25 cellular contexts compared by ENCODE assay signal in the genomic region with DNA sequence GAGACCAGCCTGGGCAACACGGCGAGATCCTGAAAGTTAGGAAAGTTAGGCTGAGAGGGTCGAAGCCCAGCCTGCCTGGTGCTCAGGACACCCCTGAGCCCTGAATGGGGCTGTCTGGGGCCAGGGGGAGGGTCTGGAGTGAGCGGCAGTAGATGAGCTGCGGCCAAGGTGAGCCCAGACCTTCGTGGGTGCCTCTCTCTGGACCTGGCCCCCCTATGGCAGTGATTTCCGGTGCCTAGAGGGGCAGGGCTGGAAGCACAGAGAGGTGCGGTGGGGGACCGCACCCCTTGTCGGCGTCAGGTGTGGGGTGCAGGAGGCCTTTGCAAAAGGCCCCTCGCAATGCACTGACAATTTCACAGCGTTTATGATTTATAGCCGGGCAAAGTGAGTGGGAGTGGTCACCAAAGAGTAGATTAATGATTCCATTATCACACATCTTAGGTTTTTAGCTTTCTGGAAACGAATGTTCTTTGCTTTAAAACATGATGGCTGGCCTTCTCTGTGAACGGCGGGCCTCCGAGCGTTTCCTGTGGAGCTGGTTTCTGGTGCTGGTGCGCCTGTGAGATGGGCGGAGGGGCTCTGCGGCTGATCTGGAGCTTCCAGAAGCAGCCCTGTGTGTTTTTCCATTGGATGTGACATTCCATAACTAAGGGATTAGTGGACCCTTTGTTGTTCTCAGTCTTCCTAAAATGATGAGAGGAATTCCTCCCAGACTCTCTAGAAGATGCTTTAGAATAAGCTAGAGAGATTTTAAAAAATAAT.
"Had no signal": no experiment of that assay in that cellular context is flagged by ENCODE, and none has a peak within 500 bp of the region (broad histone marks: within the 10 kb centered on the region; RNA-seq: fewer than 3 reads in every experiment).

No MANE protein-coding gene starts in this region.

- H3K9me3 Mint-ChIP-seq: activated naive CD4-positive, alpha-beta T cell treated with anti-CD3 and anti-CD28 coated beads, Interleukin-2, amount 50 U/mL, for 72 hours; activated T-helper 2 cell treated with anti-CD3 and anti-CD28 coated beads, Interferon-gamma antibody, Interleukin-2, Interleukin-4, amounts not matched to agents 10 μg/mL and 5 μg/mL and 100 μg/mL, durations not matched to agents 14 hours and 24 hours and 36 hours; central memory CD8-positive, alpha-beta T cell; dendritic cell treated with granulocyte-macrophage colony-stimulating factor and Interleukin-4, amounts not matched to agents 40 ng/mL and 50 ng/mL, for 4 days; mesothelial cell of epicardium; naive B cell had no signal

- FAIRE-seq: bronchial epithelial cell, small intestine, urothelium cell line had no signal

- H3K27me3 ChIP-seq: esophagus squamous epithelium, ovary, sigmoid colon, suprapubic skin, transverse colon had no signal

- H3K4me3 ChIP-seq: esophagus squamous epithelium, left ventricle myocardium inferior, ovary, sigmoid colon, suprapubic skin, transverse colon had no signal

- H3K4me3 Mint-ChIP-seq: activated CD8-positive, alpha-beta memory T cell treated with anti-CD3 and anti-CD28 coated beads, Interleukin-2, amount 10 ng/mL, durations not matched to agents 7 days and 5 days; activated CD8-positive, alpha-beta T cell treated with anti-CD3 and anti-CD28 coated beads, Interleukin-2, amount 10 ng/mL, durations not matched to agents 7 days and 5 days; central memory CD8-positive, alpha-beta T cell; dendritic cell treated with granulocyte-macrophage colony-stimulating factor and Interleukin-4, amounts not matched to agents 40 ng/mL and 50 ng/mL, for 4 days; mesothelial cell of epicardium; naive B cell had no signal

- H3K36me3 Mint-ChIP-seq: activated naive CD4-positive, alpha-beta T cell treated with anti-CD3 and anti-CD28 coated beads, Interleukin-2, amount 50 U/mL, for 72 hours; mesothelial cell of epicardium; naive B cell had no signal

- H3K27ac ChIP-seq: esophagus squamous epithelium, ovary, sigmoid colon, suprapubic skin, transverse colon had no signal

- H3K36me3 ChIP-seq: esophagus squamous epithelium, left ventricle myocardium inferior, ovary, sigmoid colon, suprapubic skin, transverse colon had no signal

- H3K27me3 Mint-ChIP-seq: central memory CD8-positive, alpha-beta T cell; naive B cell; progenitor cell of endocrine pancreas had no signal

- H3K27ac Mint-ChIP-seq: activated CD8-positive, alpha-beta memory T cell treated with anti-CD3 and anti-CD28 coated beads, Interleukin-2, amount 10 ng/mL, durations not matched to agents 7 days and 5 days; activated CD8-positive, alpha-beta T cell treated with anti-CD3 and anti-CD28 coated beads, Interleukin-2, amount 10 ng/mL, durations not matched to agents 7 days and 5 days; activated T-helper 2 cell treated with anti-CD3 and anti-CD28 coated beads, Interferon-gamma antibody, Interleukin-2, Interleukin-4, amounts not matched to agents 10 μg/mL and 5 μg/mL and 100 μg/mL, durations not matched to agents 14 hours and 24 hours and 36 hours; dendritic cell treated with granulocyte-macrophage colony-stimulating factor and Interleukin-4, amounts not matched to agents 40 ng/mL and 50 ng/mL, for 4 days; mesothelial cell of epicardium; progenitor cell of endocrine pancreas had no signal

- DNase-seq: activated CD4-positive, CD25-positive, alpha-beta regulatory T cell treated with anti-CD3 and anti-CD28 coated beads, Interleukin-2, amount 50 U/mL, for 72 hours; activated CD8-positive, alpha-beta memory T cell treated with anti-CD3 and anti-CD28 coated beads, Interleukin-2, amount 10 ng/mL, durations not matched to agents 7 days and 5 days; activated CD8-positive, alpha-beta T cell treated with anti-CD3 and anti-CD28 coated beads, Interleukin-2, amount 10 ng/mL, durations not matched to agents 7 days and 5 days; activated T-cell treated with anti-CD3 and anti-CD28 coated beads, Interleukin-2, amount 50 U/mL, for 48 hours; esophagus squamous epithelium; foreskin melanocyte; left ventricle myocardium inferior; naive B cell; ovary; retina; sigmoid colon; small intestine; stimulated activated CD4-positive, alpha-beta T cell treated with anti-CD3 and anti-CD28 coated beads, Interleukin-2, amount 100 ng/mL, for 24 hours; stimulated activated naive CD4-positive, alpha-beta T cell; T-helper 2 cell; transverse colon had no signal

- H3K9me3 ChIP-seq: esophagus squamous epithelium, left ventricle myocardium inferior, ovary, sigmoid colon, suprapubic skin, transverse colon had no signal
